27 cellular contexts compared by ENCODE assay signal in genomic region chr6:53424300-53424699, GRCh38.
"Had no signal": no experiment of that assay in that cellular context is flagged by ENCODE, and none has a peak within 500 bp of the region (broad histone marks: within the 10 kb centered on the region; RNA-seq: fewer than 3 reads in every experiment).

No MANE protein-coding gene starts in this region.

- H3K27ac Mint-ChIP-seq: activated CD4-positive, alpha-beta T cell treated with anti-CD3 and anti-CD28 coated beads, Interleukin-2, amount 10 ng/mL, durations not matched to agents 24 days and 14 days; activated CD8-positive, alpha-beta T cell treated with anti-CD3 and anti-CD28 coated beads, Interleukin-2, amount 10 ng/mL, durations not matched to agents 7 days and 5 days; activated naive CD8-positive, alpha-beta T cell treated with anti-CD3 and anti-CD28 coated beads, Interleukin-2, amount 50 U/mL, for 24 hours; activated T-helper 1 cell treated with anti-CD3 and anti-CD28 coated beads, Interleukin-12 subunit alpha, Interleukin-12 subunit beta, Interleukin-2, Interleukin-4 antibody, amounts not matched to agents 30 ng/mL and 10 ng/mL and 1 ng/mL, durations not matched to agents 14 hours and 24 hours and 36 hours; stimulated activated effector memory CD8-positive, alpha-beta T cell treated with anti-CD3 and anti-CD28 coated beads, Interleukin-12 subunit alpha, Interleukin-12 subunit beta, amount 100 ng/mL, for 72 hours had no signal

- H3K27me3 ChIP-seq: gastroesophageal sphincter, right lobe of liver, stomach, suprapubic skin, transverse colon, uterus had no signal

- H3K9me3 Mint-ChIP-seq: activated naive CD8-positive, alpha-beta T cell treated with anti-CD3 and anti-CD28 coated beads, Interleukin-2, amount 50 U/mL, for 24 hours; activated T-helper 1 cell treated with anti-CD3 and anti-CD28 coated beads, Interleukin-12 subunit alpha, Interleukin-12 subunit beta, Interleukin-2, Interleukin-4 antibody, amounts not matched to agents 30 ng/mL and 10 ng/mL and 1 ng/mL, durations not matched to agents 14 hours and 24 hours and 36 hours; stimulated activated effector memory CD8-positive, alpha-beta T cell treated with anti-CD3 and anti-CD28 coated beads, Interleukin-12 subunit alpha, Interleukin-12 subunit beta, amount 100 ng/mL, for 72 hours had no signal

- H3K36me3 Mint-ChIP-seq: stimulated activated effector memory CD8-positive, alpha-beta T cell treated with anti-CD3 and anti-CD28 coated beads, Interleukin-12 subunit alpha, Interleukin-12 subunit beta, amount 100 ng/mL, for 72 hours had no signal

- H3K27ac ChIP-seq: epithelial cell of prostate, gastroesophageal sphincter, parathyroid adenoma, skin epidermis, stomach, suprapubic skin, transverse colon, uterus, VCaP had no signal

- H3K79me2 ChIP-seq: parathyroid adenoma had no signal

- H2AFZ ChIP-seq: parathyroid adenoma had no signal

- H3K36me3 ChIP-seq: gastroesophageal sphincter, right lobe of liver, stomach, suprapubic skin, transverse colon, uterus had no signal

- H3K4me3 Mint-ChIP-seq: activated CD4-positive, alpha-beta T cell treated with anti-CD3 and anti-CD28 coated beads, Interleukin-2, amount 10 ng/mL, durations not matched to agents 24 days and 14 days; activated CD8-positive, alpha-beta T cell treated with anti-CD3 and anti-CD28 coated beads, Interleukin-2, amount 10 ng/mL, durations not matched to agents 7 days and 5 days; activated naive CD8-positive, alpha-beta T cell treated with anti-CD3 and anti-CD28 coated beads, Interleukin-2, amount 50 U/mL, for 24 hours; activated T-helper 1 cell treated with anti-CD3 and anti-CD28 coated beads, Interleukin-12 subunit alpha, Interleukin-12 subunit beta, Interleukin-2, Interleukin-4 antibody, amounts not matched to agents 30 ng/mL and 10 ng/mL and 1 ng/mL, durations not matched to agents 14 hours and 24 hours and 36 hours; stimulated activated effector memory CD8-positive, alpha-beta T cell treated with anti-CD3 and anti-CD28 coated beads, Interleukin-12 subunit alpha, Interleukin-12 subunit beta, amount 100 ng/mL, for 72 hours had no signal

- DNase-seq: activated CD4-positive, alpha-beta T cell treated with anti-CD3 and anti-CD28 coated beads, Interleukin-2, amount 10 ng/mL, durations not matched to agents 24 days and 14 days; activated CD8-positive, alpha-beta T cell treated with anti-CD3 and anti-CD28 coated beads, Interleukin-2, amount 10 ng/mL, durations not matched to agents 7 days and 5 days; activated gamma-delta T cell; activated naive CD4-positive, alpha-beta T cell treated with anti-CD3 and anti-CD28 coated beads, Interleukin-2, amount 50 U/mL, for 16 hours; activated naive CD8-positive, alpha-beta T cell treated with anti-CD3 and anti-CD28 coated beads, Interleukin-2, amount 50 U/mL, for 24 hours; cortex of kidney; head of caudate nucleus; islet precursor cell; left cardiac atrium; mesenchymal stem cell; mucosa of descending colon; nucleus accumbens; right lobe of liver; stimulated activated CD4-positive, alpha-beta T cell treated with anti-CD3 and anti-CD28 coated beads, Interleukin-2, amount 100 ng/mL, for 24 hours; stomach; T1000; transverse colon; uterus had no signal

- ATAC-seq: activated CD4-positive, CD25-positive, alpha-beta regulatory T cell treated with anti-CD3 and anti-CD28 coated beads, Interleukin-2, amount 50 U/mL, for 24 hours; activated CD8-positive, alpha-beta T cell treated with anti-CD3 and anti-CD28 coated beads, Interleukin-2, amount 10 ng/mL, durations not matched to agents 7 days and 5 days; activated naive CD8-positive, alpha-beta T cell treated with anti-CD3 and anti-CD28 coated beads, Interleukin-2, amount 50 U/mL, for 24 hours; gastroesophageal sphincter; left cardiac atrium; mucosa of descending colon; stimulated activated effector memory CD8-positive, alpha-beta T cell treated with anti-CD3 and anti-CD28 coated beads, Interleukin-12 subunit alpha, Interleukin-12 subunit beta, amount 100 ng/mL, for 72 hours had no signal

- H3K4me1 ChIP-seq: gastroesophageal sphincter, parathyroid adenoma, right lobe of liver, stomach, suprapubic skin, transverse colon, uterus had no signal

- H3K4me3 ChIP-seq: gastroesophageal sphincter, mucosa of descending colon, right lobe of liver, skin epidermis, stomach, suprapubic skin, transverse colon, uterus had no signal
